Comparison of ENCODE assay signal across 28 cellular contexts in the genomic region with DNA sequence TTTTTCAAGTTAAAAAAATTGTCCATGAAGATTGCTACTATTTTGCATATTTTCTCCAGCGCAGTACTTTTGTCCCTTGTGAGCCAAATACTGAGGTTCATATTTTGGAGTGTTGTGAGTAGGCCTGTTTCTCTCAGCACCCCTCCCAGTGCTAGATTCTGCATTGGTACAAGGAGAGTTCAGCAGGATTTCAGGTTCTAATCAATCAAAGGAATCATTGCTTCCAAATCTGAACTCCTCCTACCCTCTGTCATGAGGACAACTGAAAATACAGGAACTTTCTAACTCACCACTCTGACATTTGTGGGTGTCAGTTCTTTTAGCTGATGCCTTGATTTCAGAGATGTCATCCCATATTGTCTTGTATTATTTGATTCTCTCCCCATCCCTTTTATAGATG.
"Had no signal": no experiment of that assay in that cellular context is flagged by ENCODE, and none has a peak within 500 bp of the region (broad histone marks: within the 10 kb centered on the region; RNA-seq: fewer than 3 reads in every experiment).

No MANE protein-coding gene starts in this region.

- H3K9me3 Mint-ChIP-seq: stimulated activated memory B cell treated with anti-CD40 and anti-IgM and Interleukin-4, amounts not matched to agents 10 μg/mL and 1 μg/mL and 100 μg/mL, for 72 hours; stimulated activated naive B cell treated with anti-CD40 and anti-IgM and Interleukin-4, amounts not matched to agents 10 μg/mL and 1 μg/mL and 100 μg/mL, for 72 hours had no signal

- H3K27me3 Mint-ChIP-seq: stimulated activated memory B cell treated with anti-CD40 and anti-IgM and Interleukin-4, amounts not matched to agents 10 μg/mL and 1 μg/mL and 100 μg/mL, for 72 hours; stimulated activated naive CD8-positive, alpha-beta T cell treated with anti-CD3 and anti-CD28 coated beads, Interleukin-15, amount 100 ng/mL, for 72 hours; stimulated activated naive CD8-positive, alpha-beta T cell treated with anti-CD3 and anti-CD28 coated beads, Interleukin-15, Interleukin-2, amounts not matched to agents 100 ng/mL and 50 ng/mL, for 24 hours; type B pancreatic cell had no signal

- H3K27ac ChIP-seq: stomach, suprapubic skin, testis, thoracic aorta, thyroid gland, tibial artery, tibial nerve, transverse colon, upper lobe of left lung, upper lobe of right lung, uterus, vagina had no signal

- H3K4me1 ChIP-seq: testis, thyroid gland, transverse colon, upper lobe of left lung, upper lobe of right lung, uterus, vagina had no signal

- DNase-seq: stimulated activated CD4-positive, alpha-beta T cell treated with anti-CD3 and anti-CD28 coated beads, Interleukin-2, amount 100 ng/mL, for 48 hours; stimulated activated CD4-positive, alpha-beta T cell treated with anti-CD3 and anti-CD28 coated beads, Interleukin-4, amount 100 ng/mL, for 1 hour; stimulated activated CD4-positive, alpha-beta T cell treated with anti-CD3 and anti-CD28 coated beads, Interleukin-4, amount 100 ng/mL, for 24 hours; stimulated activated CD4-positive, alpha-beta T cell treated with anti-CD3 and anti-CD28 coated beads, Interleukin-4, amount 100 ng/mL, for 4 hours; stimulated activated CD8-positive, alpha-beta memory T cell treated with anti-CD3 and anti-CD28 coated beads, Interleukin-4, amount 100 ng/mL, for 48 hours; stimulated activated naive B cell treated with anti-CD40 and anti-IgM and Interleukin-4, amounts not matched to agents 10 μg/mL and 1 μg/mL and 100 μg/mL, for 72 hours; stimulated activated naive CD4-positive, alpha-beta T cell; stimulated activated naive CD4-positive, alpha-beta T cell treated with Interleukin-2 at 50 U/mL for 16 hours; stimulated activated naive CD8-positive, alpha-beta T cell treated with anti-CD3 and anti-CD28 coated beads, Interleukin-15, amount 100 ng/mL, for 72 hours; stimulated activated naive CD8-positive, alpha-beta T cell treated with anti-CD3 and anti-CD28 coated beads, Interleukin-15, Interleukin-2, amounts not matched to agents 100 U/mL and 50 U/mL, for 24 hours; stomach; substantia nigra; testis; thyroid gland; tibial artery; transverse colon; trophoblast cell; upper lobe of left lung; upper lobe of right lung; uterus had no signal

- H3K36me3 Mint-ChIP-seq: stimulated activated effector memory CD8-positive, alpha-beta T cell treated with anti-CD3 and anti-CD28 coated beads, Interleukin-12 subunit alpha, Interleukin-12 subunit beta, amount 100 ng/mL, for 72 hours; stimulated activated memory B cell treated with anti-CD40 and anti-IgM and Interleukin-4, amounts not matched to agents 10 μg/mL and 1 μg/mL and 100 μg/mL, for 72 hours; stimulated activated naive B cell treated with anti-CD40 and anti-IgM and Interleukin-4, amounts not matched to agents 10 μg/mL and 1 μg/mL and 100 μg/mL, for 72 hours; type B pancreatic cell had no signal

- H3K27ac Mint-ChIP-seq: stimulated activated effector memory CD8-positive, alpha-beta T cell treated with anti-CD3 and anti-CD28 coated beads, Interleukin-12 subunit alpha, Interleukin-12 subunit beta, amount 100 ng/mL, for 72 hours; stimulated activated memory B cell treated with anti-CD40 and anti-IgM and Interleukin-4, amounts not matched to agents 10 μg/mL and 1 μg/mL and 100 μg/mL, for 72 hours; stimulated activated naive B cell treated with anti-CD40 and anti-IgM and Interleukin-4, amounts not matched to agents 10 μg/mL and 1 μg/mL and 100 μg/mL, for 72 hours; stimulated activated naive CD8-positive, alpha-beta T cell treated with anti-CD3 and anti-CD28 coated beads, Interleukin-15, amount 100 ng/mL, for 72 hours; stimulated activated naive CD8-positive, alpha-beta T cell treated with anti-CD3 and anti-CD28 coated beads, Interleukin-15, Interleukin-2, amounts not matched to agents 100 ng/mL and 50 ng/mL, for 24 hours; type B pancreatic cell had no signal

- H3K4me3 Mint-ChIP-seq: stimulated activated effector memory CD8-positive, alpha-beta T cell treated with anti-CD3 and anti-CD28 coated beads, Interleukin-12 subunit alpha, Interleukin-12 subunit beta, amount 100 ng/mL, for 72 hours; stimulated activated memory B cell treated with anti-CD40 and anti-IgM and Interleukin-4, amounts not matched to agents 10 μg/mL and 1 μg/mL and 100 μg/mL, for 72 hours; stimulated activated naive B cell treated with anti-CD40 and anti-IgM and Interleukin-4, amounts not matched to agents 10 μg/mL and 1 μg/mL and 100 μg/mL, for 72 hours; stimulated activated naive CD8-positive, alpha-beta T cell treated with anti-CD3 and anti-CD28 coated beads, Interleukin-15, amount 100 ng/mL, for 72 hours; stimulated activated naive CD8-positive, alpha-beta T cell treated with anti-CD3 and anti-CD28 coated beads, Interleukin-15, Interleukin-2, amounts not matched to agents 100 ng/mL and 50 ng/mL, for 24 hours; type B pancreatic cell had no signal

- H3K9me3 ChIP-seq: stomach, suprapubic skin, testis, thoracic aorta, thyroid gland, tibial artery, tibial nerve, transverse colon, upper lobe of left lung, upper lobe of right lung, uterus, vagina had no signal

- H3K4me3 ChIP-seq: stomach, suprapubic skin, testis, thoracic aorta, thyroid gland, tibial artery, tibial nerve, transverse colon, upper lobe of left lung, upper lobe of right lung, uterus, vagina had no signal

- H3K4me1 Mint-ChIP-seq: stimulated activated effector memory CD8-positive, alpha-beta T cell treated with anti-CD3 and anti-CD28 coated beads, Interleukin-12 subunit alpha, Interleukin-12 subunit beta, amount 100 ng/mL, for 72 hours; stimulated activated memory B cell treated with anti-CD40 and anti-IgM and Interleukin-4, amounts not matched to agents 10 μg/mL and 1 μg/mL and 100 μg/mL, for 72 hours; stimulated activated naive B cell treated with anti-CD40 and anti-IgM and Interleukin-4, amounts not matched to agents 10 μg/mL and 1 μg/mL and 100 μg/mL, for 72 hours; stimulated activated naive CD8-positive, alpha-beta T cell treated with anti-CD3 and anti-CD28 coated beads, Interleukin-15, amount 100 ng/mL, for 72 hours had no signal

- H3K27me3 ChIP-seq: stomach, suprapubic skin, testis, thyroid gland, tibial artery, tibial nerve, transverse colon, upper lobe of left lung, upper lobe of right lung, uterus, vagina had no signal

- H3K36me3 ChIP-seq: stomach, suprapubic skin, thoracic aorta, thyroid gland, tibial artery, tibial nerve, transverse colon, upper lobe of left lung, upper lobe of right lung, uterus, vagina had no signal
